21 cellular contexts compared by ENCODE assay signal in the genomic region with DNA sequence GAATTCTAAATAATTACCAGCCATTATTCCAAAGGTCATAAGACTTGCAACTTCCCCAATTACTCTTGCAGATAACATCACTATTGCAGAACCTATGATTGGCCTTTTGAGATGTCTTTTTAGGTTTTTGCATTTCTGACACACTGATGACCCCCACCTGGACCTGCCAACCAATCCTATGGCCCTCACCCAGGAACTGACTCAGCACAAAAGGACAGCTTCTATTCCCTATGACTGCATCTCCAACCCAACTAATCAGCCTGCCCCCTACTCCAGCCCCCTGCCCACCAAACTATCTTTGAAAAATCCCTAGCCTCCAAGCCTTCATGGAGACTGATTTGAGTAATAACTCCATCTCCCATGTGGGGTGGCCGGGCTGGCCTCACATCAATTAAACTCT.
"Had no signal": no experiment of that assay in that cellular context is flagged by ENCODE, and none has a peak within 500 bp of the region (broad histone marks: within the 10 kb centered on the region; RNA-seq: fewer than 3 reads in every experiment).

No MANE protein-coding gene starts in this region.

- ATAC-seq: heart left ventricle; left colon; lower lobe of right lung; stimulated activated memory B cell treated with anti-CD40 and anti-IgM and Interleukin-4, amounts not matched to agents 10 μg/mL and 1 μg/mL and 100 μg/mL, for 72 hours had no signal

- DNase-seq: activated CD4-positive, alpha-beta memory T cell treated with anti-CD3 and anti-CD28 coated beads for 36 hours; activated CD4-positive, alpha-beta T cell treated with anti-CD3 and anti-CD28 coated beads for 48 hours; activated naive CD4-positive, alpha-beta T cell treated with anti-CD3 and anti-CD28 coated beads, Interleukin-2, amount 10 ng/mL, durations not matched to agents 7 days and 5 days; activated T-cell treated with anti-CD3 and anti-CD28 coated beads, Interleukin-2, amount 50 U/mL, for 48 hours; amygdala; heart left ventricle; left colon; lower lobe of right lung; mesendoderm; naive B cell; stimulated activated CD4-positive, alpha-beta T cell treated with anti-CD3 and anti-CD28 coated beads, Interleukin-2, amount 100 ng/mL, for 24 hours; stomach had no signal

- H3K36me3 ChIP-seq: cardiac muscle cell, heart left ventricle, lower lobe of right lung, prostate gland, stomach, suprapubic skin, tibial nerve had no signal

- H3K27ac Mint-ChIP-seq: activated CD4-positive, alpha-beta memory T cell treated with anti-CD3 and anti-CD28 coated beads for 36 hours; activated naive CD4-positive, alpha-beta T cell treated with anti-CD3 and anti-CD28 coated beads, Interleukin-2, amount 10 ng/mL, durations not matched to agents 7 days and 5 days; naive B cell; stimulated activated memory B cell treated with anti-CD40 and anti-IgM and Interleukin-4, amounts not matched to agents 10 μg/mL and 1 μg/mL and 100 μg/mL, for 72 hours had no signal

- H3K27me3 Mint-ChIP-seq: activated CD4-positive, alpha-beta memory T cell treated with anti-CD3 and anti-CD28 coated beads for 36 hours had no signal

- H3K9me3 ChIP-seq: heart left ventricle, lower lobe of right lung, prostate gland, stomach, suprapubic skin, tibial nerve had no signal

- H3K9me3 Mint-ChIP-seq: activated CD4-positive, alpha-beta memory T cell treated with anti-CD3 and anti-CD28 coated beads for 36 hours; activated naive CD4-positive, alpha-beta T cell treated with anti-CD3 and anti-CD28 coated beads, Interleukin-2, amount 10 ng/mL, durations not matched to agents 7 days and 5 days; neural crest cell; stimulated activated memory B cell treated with anti-CD40 and anti-IgM and Interleukin-4, amounts not matched to agents 10 μg/mL and 1 μg/mL and 100 μg/mL, for 72 hours had no signal

- H3K36me3 Mint-ChIP-seq: activated CD4-positive, alpha-beta memory T cell treated with anti-CD3 and anti-CD28 coated beads for 36 hours; activated naive CD4-positive, alpha-beta T cell treated with anti-CD3 and anti-CD28 coated beads, Interleukin-2, amount 10 ng/mL, durations not matched to agents 7 days and 5 days; naive B cell; stimulated activated memory B cell treated with anti-CD40 and anti-IgM and Interleukin-4, amounts not matched to agents 10 μg/mL and 1 μg/mL and 100 μg/mL, for 72 hours had no signal

- H3K4me3 ChIP-seq: cardiac muscle cell, heart left ventricle, lower lobe of right lung, prostate gland, stomach, suprapubic skin, tibial nerve had no signal

- H3K27ac ChIP-seq: cardiac muscle cell, prostate gland had no signal

- H3K27me3 ChIP-seq: cardiac muscle cell, stomach, tibial nerve had no signal

- FAIRE-seq: endometrium, keratinocyte, urothelium cell line had no signal

- H3K4me3 Mint-ChIP-seq: activated CD4-positive, alpha-beta memory T cell treated with anti-CD3 and anti-CD28 coated beads for 36 hours; activated naive CD4-positive, alpha-beta T cell treated with anti-CD3 and anti-CD28 coated beads, Interleukin-2, amount 10 ng/mL, durations not matched to agents 7 days and 5 days; naive B cell; neural crest cell; stimulated activated memory B cell treated with anti-CD40 and anti-IgM and Interleukin-4, amounts not matched to agents 10 μg/mL and 1 μg/mL and 100 μg/mL, for 72 hours had no signal

- H3K4me1 ChIP-seq: prostate gland had no signal
